25 cellular contexts compared by ENCODE assay signal in the genomic region with DNA sequence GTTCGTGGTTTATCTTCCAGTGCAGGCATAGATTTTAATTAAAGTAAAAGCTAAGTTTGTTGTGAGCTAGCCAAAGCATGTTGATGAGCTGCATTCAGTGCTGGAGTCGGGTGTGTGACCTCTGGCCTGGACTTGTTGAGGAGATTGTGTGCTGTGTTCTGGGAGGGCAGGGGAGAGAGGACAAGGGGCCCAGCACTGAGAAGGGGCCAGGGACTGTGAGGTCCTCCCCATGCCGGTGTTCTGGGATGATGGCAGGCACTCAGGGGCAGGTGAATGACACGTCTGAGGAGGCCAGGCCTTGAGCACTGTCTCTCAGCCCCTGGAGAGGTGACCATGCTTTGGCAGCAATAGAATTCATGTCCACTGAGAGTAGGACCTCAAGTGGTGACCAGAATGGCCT.
"Had no signal": no experiment of that assay in that cellular context is flagged by ENCODE, and none has a peak within 500 bp of the region (broad histone marks: within the 10 kb centered on the region; RNA-seq: fewer than 3 reads in every experiment).

No MANE protein-coding gene starts in this region.

- H3K4me3 ChIP-seq: colonic mucosa, esophagus squamous epithelium, gastroesophageal sphincter, heart left ventricle, hepatocyte, left lung, lower lobe of right lung had no signal

- H3K79me2 ChIP-seq: hepatocyte had no signal

- H3K27ac ChIP-seq: colonic mucosa, epithelial cell of prostate, esophagus squamous epithelium, gastroesophageal sphincter, heart left ventricle, hepatocyte, left lung, lower lobe of right lung had no signal

- H3K4me3 Mint-ChIP-seq: dendritic cell treated with granulocyte-macrophage colony-stimulating factor and Interleukin-4, amounts not matched to agents 40 ng/mL and 50 ng/mL, for 4 days; effector memory CD8-positive, alpha-beta T cell; endodermal cell; memory B cell; naive thymus-derived CD4-positive, alpha-beta T cell had no signal

- H3K27me3 ChIP-seq: colonic mucosa, esophagus squamous epithelium, foreskin keratinocyte, gastroesophageal sphincter, heart left ventricle, hepatocyte, left lung had no signal

- H3K27ac Mint-ChIP-seq: dendritic cell treated with granulocyte-macrophage colony-stimulating factor and Interleukin-4, amounts not matched to agents 40 ng/mL and 50 ng/mL, for 4 days; effector memory CD8-positive, alpha-beta T cell; endodermal cell; memory B cell; naive thymus-derived CD4-positive, alpha-beta T cell had no signal

- DNase-seq: colonic mucosa; cortex of kidney; effector CD8-positive, alpha-beta T cell; effector memory CD8-positive, alpha-beta T cell; erythroblast; esophagus squamous epithelium; heart left ventricle; hypothalamus; left cardiac atrium; left lung; left ventricle myocardium superior; lower lobe of right lung; midbrain; naive thymus-derived CD4-positive, alpha-beta T cell had no signal

- H3K9me3 Mint-ChIP-seq: dendritic cell treated with granulocyte-macrophage colony-stimulating factor and Interleukin-4, amounts not matched to agents 40 ng/mL and 50 ng/mL, for 4 days; effector memory CD8-positive, alpha-beta T cell; endodermal cell; memory B cell; naive thymus-derived CD4-positive, alpha-beta T cell had no signal

- H3K36me3 Mint-ChIP-seq: memory B cell had no signal

- H2AFZ ChIP-seq: hepatocyte had no signal

- H3K36me3 ChIP-seq: colonic mucosa, esophagus squamous epithelium, gastroesophageal sphincter, heart left ventricle, left lung, lower lobe of right lung had no signal

- H3K9me3 ChIP-seq: colonic mucosa, esophagus squamous epithelium, gastroesophageal sphincter, heart left ventricle, left lung, lower lobe of right lung had no signal

- H3K4me1 Mint-ChIP-seq: endodermal cell; naive thymus-derived CD4-positive, alpha-beta T cell had no signal

- FAIRE-seq: endometrium, frontal cortex, islet of Langerhans, keratinocyte had no signal

- H3K4me1 ChIP-seq: colonic mucosa, gastroesophageal sphincter, heart left ventricle, left lung, lower lobe of right lung had no signal

- H3K4me2 ChIP-seq: hepatocyte had no signal
